ENCODE assay signal across 1 cellular context in genomic region chr9:131595771-131596743, GRCh38.
TF ChIP-seq lines count a peak whose summit lies in the region.

No MANE protein-coding gene starts in this region.

TF ChIP-seq in A549, 52 proteins besides CTCF, POLR2A, EP300 and RAD21:
- TF ChIP-seq HOXB5 (CRISPR knock-in tag; IDR thresholded peaks at IDR 0.05) (no peak), ZFP36 (IDR thresholded peaks at IDR 0.05; ENCODE audit: borderline replicate concordance, partially characterized antibody) (no peak), MAFK (IDR thresholded peaks at IDR 0.05; ENCODE audit: partially characterized antibody) (peak; percentile 39), HOXB13 (CRISPR knock-in tag; IDR thresholded peaks at IDR 0.05; ENCODE audit: low read depth) (no peak), JUNB (IDR thresholded peaks at IDR 0.05) (no peak)
